Comparison of ENCODE assay signal across 16 cellular contexts in genomic region chr18:41075212-41075611, GRCh38.
DNase-seq lines count a peak whose midpoint lies in the region; ATAC-seq and TF ChIP-seq lines count a peak whose summit lies in the region.
"Had no signal": no experiment of that assay in that cellular context is flagged by ENCODE, and none has a peak within 500 bp of the region (broad histone marks: within the 10 kb centered on the region; RNA-seq: fewer than 3 reads in every experiment).

No MANE protein-coding gene starts in this region.

- H3K4me3 Mint-ChIP-seq in MCF 10A (ENCODE audit: unreplicated experiment): no peak overlapping the region
- no peak overlapping the region for H3K4me3 Mint-ChIP-seq in activated CD8-positive, alpha-beta T cell treated with anti-CD3 and anti-CD28 coated beads, Interleukin-2, amount 10 ng/mL, durations not matched to agents 7 days and 5 days

- no TSS peak for BruUV-seq in MCF 10A (replicated peaks; lab: Mats Ljungman, UMichigan)

- peak overlapping the region; percentile 66 for H3K27ac Mint-ChIP-seq in MCF 10A (ENCODE audit: low read depth, unreplicated experiment)
- no peak overlapping the region for H3K27ac Mint-ChIP-seq in activated CD8-positive, alpha-beta T cell treated with anti-CD3 and anti-CD28 coated beads, Interleukin-2, amount 10 ng/mL, durations not matched to agents 7 days and 5 days

- in situ Hi-C loops in astrocyte of the cerebellum (cut with HindIII; ENCODE audit: low sequenced_read_pairs): no loop called here

- no peak overlapping the region for H3K4me3 ChIP-seq in breast epithelium
- H3K4me3 ChIP-seq in astrocyte of the cerebellum (ENCODE audit: low read depth, low read length): no peak overlapping the region
- H3K4me3 ChIP-seq in right cardiac atrium (ENCODE audit: low read length): no peak overlapping the region
- H3K4me3 ChIP-seq: right atrium auricular region, thoracic aorta had no signal

- DNase-seq in MCF 10A (ENCODE audit: unreplicated experiment) (peak; percentile 28), breast epithelium (ENCODE audit: low spot score in 2 of 2) (no peak), astrocyte of the cerebellum (ENCODE audit: low read depth) (peak; percentile 82), iris pigment epithelial cell (ENCODE audit: low read depth) (peak; percentile 80), SIG-M5 treated with dmso at 0.1 percent for 504 hours (lab: John Stamatoyannopoulos, UW; ENCODE audit: unreplicated experiment) (no peak), right cardiac atrium (no peak), HUDEP-2 (lab: John Stamatoyannopoulos, UW; ENCODE audit: unreplicated experiment in 76 of 76) (no peak)
- no peak for DNase-seq in activated CD8-positive, alpha-beta T cell treated with anti-CD3 and anti-CD28 coated beads, Interleukin-2, amount 10 ng/mL, durations not matched to agents 7 days and 5 days
- DNase-seq: 8988T; DND-41; effector memory CD4-positive, alpha-beta T cell; NCI-H2227 treated with DMSO at 0.1 percent for 48 hours; SHP77 treated with DMSO at 0.1 percent for 48 hours had no signal

- TF ChIP-seq CTCF in MCF 10A (IDR thresholded peaks at IDR 0.05; ENCODE audit: unreplicated experiment) (no peak), breast epithelium (IDR thresholded peaks at IDR 0.05) (no peak), astrocyte of the cerebellum (IDR thresholded peaks at IDR 0.05; ENCODE audit: low read depth, low read length, missing control alignments) (no peak)

- POLR2A ChIA-PET in MCF 10A (lab: Yijun Ruan, JAX): interaction anchor here (0.5 to 1.0 kb wide), 2 partner anchors 8 to 13 kb away, joined by 3 read pairs; no protein-coding TSS in a partner anchor
- POLR2A ChIA-PET in activated CD8-positive, alpha-beta T cell treated with anti-CD3 and anti-CD28 coated beads, Interleukin-2, amount 10 ng/mL, durations not matched to agents 7 days and 5 days (lab: Charles Lee): no interaction called here

- CTCF ChIA-PET in MCF 10A (lab: Yijun Ruan, JAX): no interaction called here
- CTCF ChIA-PET in activated CD8-positive, alpha-beta T cell treated with anti-CD3 and anti-CD28 coated beads, Interleukin-2, amount 10 ng/mL, durations not matched to agents 7 days and 5 days (lab: Charles Lee): no interaction called here

- no peaks in the 10 kb centered on the region for H3K9me3 ChIP-seq in breast epithelium
- H3K9me3 ChIP-seq in right cardiac atrium (ENCODE audit: control insufficient read depth, low read length): no peaks in the 10 kb centered on the region
- H3K9me3 ChIP-seq: right atrium auricular region, thoracic aorta had no signal

- no peak for ATAC-seq in activated CD8-positive, alpha-beta T cell treated with anti-CD3 and anti-CD28 coated beads, Interleukin-2, amount 10 ng/mL, durations not matched to agents 7 days and 5 days
- no peak for ATAC-seq in right cardiac atrium

- no peaks in the 10 kb centered on the region for H3K4me1 ChIP-seq in breast epithelium
- H3K4me1 ChIP-seq in right cardiac atrium (ENCODE audit: control insufficient read depth, insufficient read depth, low read length): no peaks in the 10 kb centered on the region
- H3K4me1 ChIP-seq: right atrium auricular region had no signal

- H3K4me1 Mint-ChIP-seq in MCF 10A (ENCODE audit: insufficient read depth, unreplicated experiment): peaks cover 22% of the 10 kb centered on the region
- H3K4me1 Mint-ChIP-seq in activated CD8-positive, alpha-beta T cell treated with anti-CD3 and anti-CD28 coated beads, Interleukin-2, amount 10 ng/mL, durations not matched to agents 7 days and 5 days (ENCODE audit: low read depth): no peaks in the 10 kb centered on the region

- H3K27me3 ChIP-seq in breast epithelium: no peaks in the 10 kb centered on the region
- H3K27me3 ChIP-seq in right cardiac atrium (ENCODE audit: control insufficient read depth, insufficient read depth): no peaks in the 10 kb centered on the region
- H3K27me3 ChIP-seq: right atrium auricular region had no signal

- intact Hi-C loops in MCF 10A (cut with micrococcal nuclease): no loop called here
- intact Hi-C loops in breast epithelium (cut with DNase I; ENCODE audit: low total_unique reads): no loop called here
- intact Hi-C loops in right cardiac atrium (cut with DNase I): no loop called here

- no peak for TF ChIP-seq POLR2A in breast epithelium (IDR thresholded peaks at IDR 0.05)

- H3K27ac ChIP-seq in breast epithelium: no peak overlapping the region
- no peak overlapping the region for H3K27ac ChIP-seq in right cardiac atrium (ENCODE audit: low read length)
- H3K27ac ChIP-seq: right atrium auricular region, thoracic aorta, VCaP had no signal

- no peaks in the 10 kb centered on the region for H3K27me3 Mint-ChIP-seq in MCF 10A (ENCODE audit: insufficient read depth, unreplicated experiment)
- H3K27me3 Mint-ChIP-seq in activated CD8-positive, alpha-beta T cell treated with anti-CD3 and anti-CD28 coated beads, Interleukin-2, amount 10 ng/mL, durations not matched to agents 7 days and 5 days (ENCODE audit: low read depth): no peaks in the 10 kb centered on the region

- H3K36me3 ChIP-seq in breast epithelium: no peaks in the 10 kb centered on the region
- H3K36me3 ChIP-seq: right atrium auricular region, thoracic aorta had no signal

- no peaks in the 10 kb centered on the region for H3K9me3 Mint-ChIP-seq in MCF 10A (ENCODE audit: unreplicated experiment)
- peaks cover 8% of the 10 kb centered on the region for H3K9me3 Mint-ChIP-seq in activated CD8-positive, alpha-beta T cell treated with anti-CD3 and anti-CD28 coated beads, Interleukin-2, amount 10 ng/mL, durations not matched to agents 7 days and 5 days (ENCODE audit: insufficient read depth)

- H3K36me3 Mint-ChIP-seq in MCF 10A (ENCODE audit: insufficient read depth, unreplicated experiment): no peaks in the 10 kb centered on the region
- no peaks in the 10 kb centered on the region for H3K36me3 Mint-ChIP-seq in activated CD8-positive, alpha-beta T cell treated with anti-CD3 and anti-CD28 coated beads, Interleukin-2, amount 10 ng/mL, durations not matched to agents 7 days and 5 days (ENCODE audit: low read depth)

- WGBS in right cardiac atrium: 56% methylated on average over 1 of the region's 1 CpG

Comparison
In these comparisons a context has a peak if more than half of its experiments do, and no peak if none do; other contexts are left out.
1. DNase-seq: peak in MCF 10A (single experiment), astrocyte of the cerebellum (single experiment) and iris pigment epithelial cell (single experiment); none in breast epithelium (0 of 2), activated CD8-positive, alpha-beta T cell treated with anti-CD3 and anti-CD28 coated beads, Interleukin-2, amount 10 ng/mL, durations not matched to agents 7 days and 5 days (single experiment), SIG-M5 treated with dmso at 0.1 percent for 504 hours (single experiment), right cardiac atrium (0 of 3) and HUDEP-2 (0 of 76).